Comparison of ENCODE assay signal across 8 cellular contexts in the genomic region with DNA sequence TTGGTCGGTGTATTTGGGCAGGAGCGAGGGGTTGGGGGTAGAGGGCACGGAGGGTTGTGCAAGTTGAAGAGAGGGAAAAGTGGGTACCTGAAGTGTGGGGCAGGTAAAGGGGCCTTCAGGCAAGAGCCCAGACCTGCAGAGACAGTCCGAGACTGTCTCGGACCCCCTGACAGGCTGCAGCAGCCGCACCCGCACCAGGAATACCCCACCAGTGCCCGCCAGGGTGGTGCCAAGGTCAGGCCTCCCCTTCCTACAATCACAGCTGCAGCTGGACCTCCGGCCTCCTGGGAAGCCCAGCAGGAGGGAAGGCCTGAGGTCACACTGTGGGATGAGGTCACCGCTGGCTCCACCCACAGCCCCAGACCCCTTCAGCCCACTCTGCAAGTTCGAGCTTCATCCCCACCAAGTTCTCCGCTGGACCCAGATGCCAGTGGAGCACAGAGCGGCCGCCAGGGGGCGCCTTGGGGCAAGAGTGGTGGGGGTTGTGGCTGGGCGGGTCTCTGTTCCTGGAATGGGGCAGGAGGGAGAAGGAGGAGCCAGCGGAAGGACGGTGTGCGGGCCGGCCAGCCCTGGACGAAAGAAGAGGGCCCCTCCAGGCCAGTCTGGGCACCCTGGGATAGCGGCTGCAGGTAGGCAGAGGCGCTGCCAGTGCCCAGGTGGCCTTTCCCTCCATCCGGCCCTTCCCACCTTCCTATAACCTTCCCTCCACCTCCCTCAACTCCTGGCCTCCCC. TPM values are rescaled to one million over a fixed set of nuclear protein-coding genes. Genes with fewer than 3 reads are reported as not detected.
DNase-seq lines count a peak whose midpoint lies in the region; ATAC-seq and TF ChIP-seq lines count a peak whose summit lies in the region.

A gene (plus strand): TSS at position 539 of the 732 bp plus-strand sequence. CDS start 452 bp downstream, outside the sequence.

- H3K4ac ChIP-seq in neuronal stem cell (ENCODE audit: low read length), result no peak within 1 kb of the TSS

- no peak within 1 kb of the TSS for H4K8ac ChIP-seq in neuronal stem cell (ENCODE audit: low read depth, low read length)

- H3K9ac ChIP-seq in neuronal stem cell (ENCODE audit: low read depth, low read length, poor library complexity) (peak within 1 kb of the TSS; percentile 82), stomach smooth muscle (ENCODE audit: low read length in 2 of 2) (peak within 1 kb of the TSS; percentile 43 to 71)

- no peak for TF ChIP-seq EP300 in Ishikawa (IDR thresholded peaks at IDR 0.05; ENCODE audit: borderline replicate concordance)

- H3K4me1 ChIP-seq in neuronal stem cell (ENCODE audit: control insufficient read depth in 2 of 2, insufficient read depth in 1 of 2, low read depth in 1 of 2, low read length in 2 of 2), result peaks cover 4 to 5% of the 10 kb centered on the region in 2 donors
- peaks cover 13% of the 10 kb centered on the region for H3K4me1 ChIP-seq in stomach smooth muscle (ENCODE audit: control insufficient read depth, insufficient read depth, low read length)

- H3K4me3 ChIP-seq in neuronal stem cell (ENCODE audit: low read length in 2 of 2) (peak within 1 kb of the TSS in 1 of 2 donors; percentile 40), stomach smooth muscle (ENCODE audit: low read length in 2 of 2) (peak within 1 kb of the TSS; percentile 61 to 76)

- H2AK5ac ChIP-seq in neuronal stem cell (ENCODE audit: low read depth, low read length), result peak within 1 kb of the TSS; percentile 81

- H3K27me3 ChIP-seq in neuronal stem cell (ENCODE audit: control insufficient read depth in 3 of 3, insufficient read depth in 3 of 3, low read depth in 1 of 3, low read length in 3 of 3), result no peaks in the 10 kb centered on the region
- no peaks in the 10 kb centered on the region for H3K27me3 ChIP-seq in stomach smooth muscle (ENCODE audit: control insufficient read depth in 1 of 2, insufficient read depth in 2 of 2, low read length in 2 of 2)

- ATAC-seq in GM21825 (IDR thresholded peaks at IDR 0.05; ENCODE audit: unreplicated experiment), result no peak

- DNase-seq in GM04504 (ENCODE audit: low read depth), result peak; percentile 54
- DNase-seq in SHP77 (lab: John Stamatoyannopoulos, UW), result peak; percentile 69 to 76
- peak; percentile 62 for DNase-seq in activated effector memory CD4-positive, alpha-beta T cell treated with Interleukin-2 at 50 U/mL for 16 hours
- peak; percentile 51 for DNase-seq in foreskin melanocyte
- DNase-seq in neuronal stem cell (ENCODE audit: low spot score), result peak; percentile 77

- H3K27ac ChIP-seq in neuronal stem cell (replicated peaks; ENCODE audit: low read length) (no peak within 1 kb of the TSS), stomach smooth muscle (ENCODE audit: low read length) (no peak within 1 kb of the TSS)

- H3K4me2 ChIP-seq in neuronal stem cell (ENCODE audit: insufficient read depth, low read length, poor library complexity, severe bottlenecking), result peak within 1 kb of the TSS; percentile 37

- H3K18ac ChIP-seq in neuronal stem cell (ENCODE audit: low read length), result peak within 1 kb of the TSS; percentile 95

- H2BK5ac ChIP-seq in neuronal stem cell (ENCODE audit: low read length), result peak within 1 kb of the TSS; percentile 53

- peak within 1 kb of the TSS; percentile 58 for H2BK12ac ChIP-seq in neuronal stem cell (ENCODE audit: low read length)

- TF ChIP-seq RAD21 in Ishikawa (IDR thresholded peaks at IDR 0.05; ENCODE audit: low read depth), result peak; percentile 78

- H3K36me3 ChIP-seq in neuronal stem cell (replicated peaks in 1 of 2; ENCODE audit: control insufficient read depth in 2 of 2, insufficient read depth in 2 of 2, low read length in 2 of 2) (peaks cover 31 to 46% of the 10 kb centered on the region in 2 donors), stomach smooth muscle (ENCODE audit: control insufficient read depth in 2 of 2, insufficient read depth in 2 of 2, low read length in 2 of 2) (peaks cover 17 to 26% of the 10 kb centered on the region in 2 donors)

- WGBS in neuronal stem cell (ENCODE audit: extremely low coverage in 2 of 2, insufficient read length in 2 of 2, insufficient replicate concordance in 1 of 2), 2 donors, result no CpG with 5 or more reads among the region's 24 CpGs

- peak within 1 kb of the TSS; percentile 78 for H3K14ac ChIP-seq in neuronal stem cell (ENCODE audit: low read length)

- H3K23ac ChIP-seq in neuronal stem cell (ENCODE audit: low read depth, low read length, poor library complexity), result peak within 1 kb of the TSS; percentile 56

- H3K9me3 ChIP-seq in neuronal stem cell (replicated peaks in 1 of 2; ENCODE audit: control insufficient read depth in 2 of 2, insufficient read depth in 1 of 2, low read depth in 1 of 2, low read length in 2 of 2) (no peaks in the 10 kb centered on the region), stomach smooth muscle (ENCODE audit: control insufficient read depth in 2 of 2, low read length in 2 of 2) (no peaks in the 10 kb centered on the region)

- H3K79me1 ChIP-seq in neuronal stem cell (ENCODE audit: low read depth, low read length), result peaks cover 2% of the 10 kb centered on the region

- H4K91ac ChIP-seq in neuronal stem cell (ENCODE audit: low read depth, low read length, poor library complexity), result no peak within 1 kb of the TSS

- H2BK15ac ChIP-seq in neuronal stem cell (ENCODE audit: low read length), result no peak within 1 kb of the TSS

- H2AFZ ChIP-seq in neuronal stem cell (ENCODE audit: low read length), result peak within 1 kb of the TSS; percentile 64

- H2BK120ac ChIP-seq in neuronal stem cell (ENCODE audit: low read depth, low read length), result no peak within 1 kb of the TSS

TF ChIP-seq in Ishikawa, 13 proteins besides CTCF, POLR2A, EP300 and RAD21:
- TF ChIP-seq NFIC (IDR thresholded peaks at IDR 0.05) (no peak), ZBTB7A (IDR thresholded peaks at IDR 0.05; ENCODE audit: low read depth) (peak; percentile 59)
- TF ChIP-seq, protein P1, sequence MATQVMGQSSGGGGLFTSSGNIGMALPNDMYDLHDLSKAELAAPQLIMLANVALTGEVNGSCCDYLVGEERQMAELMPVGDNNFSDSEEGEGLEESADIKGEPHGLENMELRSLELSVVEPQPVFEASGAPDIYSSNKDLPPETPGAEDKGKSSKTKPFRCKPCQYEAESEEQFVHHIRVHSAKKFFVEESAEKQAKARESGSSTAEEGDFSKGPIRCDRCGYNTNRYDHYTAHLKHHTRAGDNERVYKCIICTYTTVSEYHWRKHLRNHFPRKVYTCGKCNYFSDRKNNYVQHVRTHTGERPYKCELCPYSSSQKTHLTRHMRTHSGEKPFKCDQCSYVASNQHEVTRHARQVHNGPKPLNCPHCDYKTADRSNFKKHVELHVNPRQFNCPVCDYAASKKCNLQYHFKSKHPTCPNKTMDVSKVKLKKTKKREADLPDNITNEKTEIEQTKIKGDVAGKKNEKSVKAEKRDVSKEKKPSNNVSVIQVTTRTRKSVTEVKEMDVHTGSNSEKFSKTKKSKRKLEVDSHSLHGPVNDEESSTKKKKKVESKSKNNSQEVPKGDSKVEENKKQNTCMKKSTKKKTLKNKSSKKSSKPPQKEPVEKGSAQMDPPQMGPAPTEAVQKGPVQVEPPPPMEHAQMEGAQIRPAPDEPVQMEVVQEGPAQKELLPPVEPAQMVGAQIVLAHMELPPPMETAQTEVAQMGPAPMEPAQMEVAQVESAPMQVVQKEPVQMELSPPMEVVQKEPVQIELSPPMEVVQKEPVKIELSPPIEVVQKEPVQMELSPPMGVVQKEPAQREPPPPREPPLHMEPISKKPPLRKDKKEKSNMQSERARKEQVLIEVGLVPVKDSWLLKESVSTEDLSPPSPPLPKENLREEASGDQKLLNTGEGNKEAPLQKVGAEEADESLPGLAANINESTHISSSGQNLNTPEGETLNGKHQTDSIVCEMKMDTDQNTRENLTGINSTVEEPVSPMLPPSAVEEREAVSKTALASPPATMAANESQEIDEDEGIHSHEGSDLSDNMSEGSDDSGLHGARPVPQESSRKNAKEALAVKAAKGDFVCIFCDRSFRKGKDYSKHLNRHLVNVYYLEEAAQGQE (IDR thresholded peaks at IDR 0.05; ENCODE audit: low read depth), result no peak

RNA-seq across cellular contexts. Expression of the gene that starts here (rescaled TPM):
- polyA plus RNA-seq in neuronal stem cell (2013, experiment 1 of 2), result 0.73 TPM
- 0.64 TPM for polyA plus RNA-seq in neuronal stem cell (2013, experiment 2 of 2)
